8 cellular contexts compared by ENCODE assay signal in genomic region chr11:11171854-11172253, GRCh38.
DNase-seq lines count a peak whose midpoint lies in the region; ATAC-seq lines count a peak whose summit lies in the region.

No MANE protein-coding gene starts in this region.

- DNase-seq in GDM1 (lab: John Stamatoyannopoulos, UW) (peak; percentile 3), ecto neural progenitor cell (ENCODE audit: low spot score) (peak; percentile 10), NCI-H1417 treated with DMSO at 0.1 percent for 48 hours (lab: John Stamatoyannopoulos, UW) (no peak), HuH-7.5 (ENCODE audit: low spot score) (no peak), foreskin melanocyte (no peak)
- DNase-seq in activated effector memory CD4-positive, alpha-beta T cell treated with Interleukin-2 at 50 U/mL for 16 hours, result no peak

- peak; percentile 97 for ATAC-seq in GM19452 (IDR thresholded peaks at IDR 0.05; ENCODE audit: unreplicated experiment)
- ATAC-seq in HG03457 (IDR thresholded peaks at IDR 0.05; ENCODE audit: unreplicated experiment), result peak; percentile 79

Comparison
In these comparisons a context has a peak if more than half of its experiments do, and no peak if none do; other contexts are left out.
1. DNase-seq: peak in GDM1 (single experiment) and ecto neural progenitor cell (single experiment); none in NCI-H1417 treated with DMSO at 0.1 percent for 48 hours (single experiment), HuH-7.5 (single experiment), foreskin melanocyte (single experiment) and activated effector memory CD4-positive, alpha-beta T cell treated with Interleukin-2 at 50 U/mL for 16 hours (single experiment).